ENCODE assay signal across 1 cellular context in the genomic region with DNA sequence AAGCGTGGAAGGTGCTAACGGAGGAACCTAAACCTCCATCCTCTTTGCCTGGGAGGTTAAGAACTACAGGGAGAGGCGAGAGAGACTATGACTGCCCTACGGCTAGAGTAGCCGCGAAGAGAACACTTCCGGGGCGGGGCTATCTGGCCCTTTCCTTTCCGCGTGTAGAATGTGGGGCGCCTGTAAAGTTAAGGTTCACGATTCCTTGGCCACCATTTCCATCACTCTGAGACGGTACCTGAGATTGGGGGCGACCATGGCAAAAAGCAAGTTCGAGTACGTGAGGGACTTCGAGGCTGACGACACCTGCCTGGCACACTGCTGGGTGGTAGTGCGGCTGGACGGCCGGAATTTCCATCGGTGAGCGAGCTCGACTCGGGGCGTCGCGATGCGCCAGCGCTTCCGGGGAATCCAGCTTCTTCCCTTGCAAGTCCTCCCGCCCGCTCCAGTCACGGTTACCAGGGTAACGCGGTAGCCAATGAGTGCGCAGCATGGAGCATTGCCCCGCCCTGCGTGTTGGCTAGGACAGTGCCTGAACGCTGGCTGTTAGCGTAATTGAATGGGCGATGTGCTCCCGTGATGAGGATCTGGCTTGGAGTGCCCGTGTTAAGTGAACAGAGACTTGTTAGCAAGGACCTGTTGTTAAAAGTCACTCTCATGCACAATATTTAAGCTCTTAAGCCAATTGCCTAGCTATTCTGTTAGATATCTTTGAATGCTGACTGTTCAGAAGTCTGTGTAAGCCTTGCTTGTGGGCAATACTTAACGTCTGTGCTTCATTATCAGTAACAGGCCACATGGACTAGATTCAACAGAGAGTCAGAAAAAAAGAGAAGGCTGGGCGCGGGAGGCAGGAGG.
TF ChIP-seq lines count a peak whose summit lies in the region.

A gene (plus strand): TSS at position 149 of the 858 bp plus-strand sequence. CDS start 21 bp downstream, at position 170.

TF ChIP-seq in HCT116, 20 proteins besides CTCF, POLR2A, EP300 and RAD21 (continued from another document):
- TF ChIP-seq, protein P1, sequence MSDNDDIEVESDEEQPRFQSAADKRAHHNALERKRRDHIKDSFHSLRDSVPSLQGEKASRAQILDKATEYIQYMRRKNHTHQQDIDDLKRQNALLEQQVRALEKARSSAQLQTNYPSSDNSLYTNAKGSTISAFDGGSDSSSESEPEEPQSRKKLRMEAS (IDR thresholded peaks at IDR 0.05) = peak; percentile 95
- TF ChIP-seq ELF1 (IDR thresholded peaks at IDR 0.05; ENCODE audit: borderline replicate concordance, low read depth) (peak; percentile 79), ZFX (IDR thresholded peaks at IDR 0.05) (no peak)
